In genomic region chr10:119301397-119301796, GRCh38 we compare ENCODE assay signal across 1 cellular context.
TF ChIP-seq lines count a peak whose summit lies in the region.

No MANE protein-coding gene starts in this region.

TF ChIP-seq in GM12878, 131 proteins besides CTCF, POLR2A, EP300 and RAD21 (continued from another document):
- TF ChIP-seq ZBTB40 (IDR thresholded peaks at IDR 0.05; ENCODE audit: borderline replicate concordance) (no peak), SPI1 (IDR thresholded peaks at IDR 0.05; ENCODE audit: borderline replicate concordance, insufficient read depth, low read depth, low read length) (peak; percentile 47; the same call in 1 of the 2 replicates), JUND (IDR thresholded peaks at IDR 0.05; ENCODE audit: low read depth, low read length) (no peak), LARP7 (IDR thresholded peaks at IDR 0.05) (no peak)
